Comparison of ENCODE assay signal across 23 cellular contexts in the genomic region with DNA sequence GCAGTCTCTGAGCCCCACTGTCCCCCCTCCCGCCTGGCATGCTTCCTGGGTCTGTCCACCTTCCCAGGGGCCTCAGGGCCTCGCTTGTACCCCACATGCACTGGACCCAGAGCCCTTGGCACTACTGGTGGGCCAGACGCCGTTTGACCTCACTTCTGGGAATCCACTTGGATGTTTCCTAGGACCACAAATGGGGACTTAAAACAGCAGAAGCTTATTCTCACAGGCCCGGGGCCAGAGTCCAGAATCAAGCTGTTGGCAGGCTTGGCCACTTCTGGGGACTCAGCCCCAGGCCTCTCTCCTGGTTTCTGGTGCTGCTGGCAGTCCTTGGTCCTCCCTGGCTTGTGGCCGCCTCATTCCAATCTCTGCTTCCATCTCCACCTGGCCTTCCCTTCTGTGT.
"Had no signal": no experiment of that assay in that cellular context is flagged by ENCODE, and none has a peak within 500 bp of the region (broad histone marks: within the 10 kb centered on the region; RNA-seq: fewer than 3 reads in every experiment).

No MANE protein-coding gene starts in this region.

- FAIRE-seq: frontal cortex had no signal

- H3K9me3 Mint-ChIP-seq: activated CD4-positive, alpha-beta memory T cell treated with anti-CD3 and anti-CD28 coated beads for 36 hours; activated naive CD8-positive, alpha-beta T cell treated with anti-CD3 and anti-CD28 coated beads for 36 hours; central memory CD8-positive, alpha-beta T cell; naive thymus-derived CD4-positive, alpha-beta T cell had no signal

- H3K4me3 Mint-ChIP-seq: activated CD4-positive, alpha-beta memory T cell treated with anti-CD3 and anti-CD28 coated beads for 36 hours; activated naive CD8-positive, alpha-beta T cell treated with anti-CD3 and anti-CD28 coated beads for 36 hours; central memory CD8-positive, alpha-beta T cell; naive thymus-derived CD4-positive, alpha-beta T cell had no signal

- H3K27me3 Mint-ChIP-seq: activated CD4-positive, alpha-beta memory T cell treated with anti-CD3 and anti-CD28 coated beads for 36 hours; activated naive CD8-positive, alpha-beta T cell treated with anti-CD3 and anti-CD28 coated beads for 36 hours; central memory CD8-positive, alpha-beta T cell; naive thymus-derived CD4-positive, alpha-beta T cell had no signal

- H3K4me1 ChIP-seq: breast epithelium, colonic mucosa, esophagus muscularis mucosa, lower lobe of right lung, psoas muscle, right atrium auricular region, suprapubic skin, transverse colon, uterus had no signal

- H3K4me1 Mint-ChIP-seq: activated naive CD8-positive, alpha-beta T cell treated with anti-CD3 and anti-CD28 coated beads for 36 hours; naive thymus-derived CD4-positive, alpha-beta T cell had no signal

- H3K4me3 ChIP-seq: breast epithelium, colonic mucosa, esophagus muscularis mucosa, lower lobe of right lung, ovary, psoas muscle, right atrium auricular region, suprapubic skin, transverse colon, uterus had no signal

- ATAC-seq: lower lobe of right lung; naive thymus-derived CD4-positive, alpha-beta T cell; psoas muscle; stimulated activated naive CD8-positive, alpha-beta T cell treated with anti-CD3 and anti-CD28 coated beads, Interleukin-15, Interleukin-2, amounts not matched to agents 100 U/mL and 50 U/mL, for 24 hours had no signal

- DNase-seq: activated CD4-positive, alpha-beta memory T cell treated with anti-CD3 and anti-CD28 coated beads for 36 hours; activated CD4-positive, alpha-beta T cell treated with anti-CD3 and anti-CD28 coated beads for 4 hours; activated CD4-positive, CD25-positive, alpha-beta regulatory T cell; activated naive CD4-positive, alpha-beta T cell treated with Interleukin-2 at 50 U/mL for 16 hours; activated naive CD8-positive, alpha-beta T cell treated with anti-CD3 and anti-CD28 coated beads for 36 hours; activated T-cell treated with anti-CD3 and anti-CD28 coated beads, Interleukin-2, amount 50 U/mL, for 48 hours; colonic mucosa; islet precursor cell; left colon; lower lobe of right lung; naive thymus-derived CD4-positive, alpha-beta T cell; ovary; psoas muscle; stimulated activated CD4-positive, alpha-beta T cell treated with anti-CD3 and anti-CD28 coated beads, Interleukin-4, amount 100 ng/mL, for 24 hours; stimulated activated naive CD8-positive, alpha-beta T cell treated with anti-CD3 and anti-CD28 coated beads, Interleukin-15, Interleukin-2, amounts not matched to agents 100 U/mL and 50 U/mL, for 24 hours; transverse colon; uterus had no signal

- H3K36me3 Mint-ChIP-seq: activated CD4-positive, alpha-beta memory T cell treated with anti-CD3 and anti-CD28 coated beads for 36 hours; activated naive CD8-positive, alpha-beta T cell treated with anti-CD3 and anti-CD28 coated beads for 36 hours; naive thymus-derived CD4-positive, alpha-beta T cell had no signal

- H3K9me3 ChIP-seq: breast epithelium, colonic mucosa, esophagus muscularis mucosa, lower lobe of right lung, ovary, psoas muscle, right atrium auricular region, suprapubic skin, transverse colon, uterus had no signal

- H3K27ac Mint-ChIP-seq: activated CD4-positive, alpha-beta memory T cell treated with anti-CD3 and anti-CD28 coated beads for 36 hours; activated naive CD8-positive, alpha-beta T cell treated with anti-CD3 and anti-CD28 coated beads for 36 hours; naive thymus-derived CD4-positive, alpha-beta T cell had no signal

- H3K27ac ChIP-seq: breast epithelium, colonic mucosa, esophagus muscularis mucosa, lower lobe of right lung, ovary, psoas muscle, right atrium auricular region, suprapubic skin, transverse colon, uterus had no signal
